16 cellular contexts compared by ENCODE assay signal in genomic region chr9:16496908-16497307, GRCh38.
A peak's percentile ranks its signal among the peaks of the same experiment; 100 is the strongest.
DNase-seq lines count a peak whose midpoint lies in the region; ATAC-seq, FAIRE-seq and TF ChIP-seq lines count a peak whose summit lies in the region.
"Had no signal": no experiment of that assay in that cellular context is flagged by ENCODE, and none has a peak within 500 bp of the region (broad histone marks: within the 10 kb centered on the region; RNA-seq: fewer than 3 reads in every experiment).

No MANE protein-coding gene starts in this region.

- in situ Hi-C loops in astrocyte of the spinal cord (cut with HindIII; ENCODE audit: low sequenced_read_pairs), result no loop called here

- H3K4me1 Mint-ChIP-seq in GM23338, result peaks cover 15% of the 10 kb centered on the region

- no peak for FAIRE-seq in A549 (lab: Jason Lieb, UNC)
- FAIRE-seq: RCC 7860 had no signal

- H3K56ac ChIP-seq in mesendoderm (ENCODE audit: low read length), result no peak overlapping the region

- no peaks in the 10 kb centered on the region for H3K27me3 Mint-ChIP-seq in GM23338 (ENCODE audit: insufficient read depth, low read depth, poor library complexity)

- no peak overlapping the region for H3K27ac Mint-ChIP-seq in GM23338

- peaks cover 2% of the 10 kb centered on the region; the same call in 2 of the 3 replicates for H3K9me3 Mint-ChIP-seq in GM23338

- H3F3A ChIP-seq in GM23338 (replicated peaks; ENCODE audit: low read depth), result no peaks in the 10 kb centered on the region

- H3K4ac ChIP-seq in mesendoderm (ENCODE audit: low read depth, low read length), result no peak overlapping the region

- H2BK15ac ChIP-seq in mesendoderm (replicated peaks; ENCODE audit: low read depth), result no peak overlapping the region

- no peak overlapping the region for H4K8ac ChIP-seq in mesendoderm (ENCODE audit: low read depth, low read length)

- peak; percentile 64 to 76; a peak in 3 of 6 replicates for ATAC-seq in A549
- ATAC-seq in GM23338, result peak; percentile 65
- ATAC-seq in activated CD4-positive, CD25-positive, alpha-beta regulatory T cell treated with anti-CD3 and anti-CD28 coated beads, Interleukin-2, amount 50 U/mL, for 24 hours, result no peak
- ATAC-seq in HG03039 (IDR thresholded peaks at IDR 0.05; ENCODE audit: unreplicated experiment), result no peak

- DNase-seq in A549 (ENCODE audit: low read depth in 1 of 2, low spot score in 1 of 2), result no peak
- peak; percentile 41 for DNase-seq in GM23338 (ENCODE audit: low spot score)
- DNase-seq in astrocyte of the spinal cord (ENCODE audit: low read depth, low spot score), result no peak
- peak; percentile 25 for DNase-seq in mesendoderm
- DNase-seq in tibial artery, result no peak
- DNase-seq: DMS79 treated with DMSO at 0.1 percent for 48 hours, KBM-7, NCI-H1105 treated with DMSO at 0.1 percent for 48 hours, NCI-H1694, NCI-H2081 treated with DMSO at 0.1 percent for 48 hours, NCI-H748 treated with DMSO at 0.1 percent for 48 hours, Right ventricle myocardium superior had no signal

- H4K20me1 ChIP-seq in GM23338 (replicated peaks; ENCODE audit: insufficient read depth), result no peaks in the 10 kb centered on the region

- POLR2A ChIA-PET in A549 (lab: Yijun Ruan, JAX), result no interaction called here

- H3K9me2 ChIP-seq in GM23338 (ENCODE audit: insufficient read depth), result no peaks in the 10 kb centered on the region; the same call in 1 of the 2 replicates

- no peak for TF ChIP-seq POLR2A in A549 (IDR thresholded peaks at IDR 0.05; ENCODE audit: low read length)

- H3K9me3 ChIP-seq in A549, result no peaks in the 10 kb centered on the region
- H3K9me3 ChIP-seq in tibial artery, result no peaks in the 10 kb centered on the region

- no peak for TF ChIP-seq EP300 in A549 (IDR thresholded peaks at IDR 0.05)

- TF ChIP-seq CTCF in A549 (IDR thresholded peaks at IDR 0.05) (no peak), GM23338 (conservative IDR thresholded peaks at IDR 0.05; ENCODE audit: low read depth in 2 of 2) (peak in 1 of 2 experiments; percentile 39; a peak in 2 of 4 replicates), astrocyte of the spinal cord (IDR thresholded peaks at IDR 0.05; ENCODE audit: low read depth, low read length) (peak; percentile 5), tibial artery (IDR thresholded peaks at IDR 0.05) (no peak)

- H3K36me3 ChIP-seq in GM23338 (ENCODE audit: insufficient read depth), result no peaks in the 10 kb centered on the region
- H3K36me3 ChIP-seq in mesendoderm (ENCODE audit: control insufficient read depth, insufficient read depth, low read length), result no peaks in the 10 kb centered on the region
- no peaks in the 10 kb centered on the region for H3K36me3 ChIP-seq in tibial artery

- H3K79me1 ChIP-seq in mesendoderm (ENCODE audit: low read length), result no peaks in the 10 kb centered on the region

- no peak overlapping the region for H3K18ac ChIP-seq in mesendoderm (ENCODE audit: low read length)

- H3K23ac ChIP-seq in mesendoderm (ENCODE audit: low read length), result no peak overlapping the region

- no peak overlapping the region for H3K9ac ChIP-seq in mesendoderm (ENCODE audit: low read length)

- H4K5ac ChIP-seq in mesendoderm (ENCODE audit: low read length), result no peak overlapping the region

- peaks cover 3% of the 10 kb centered on the region; the same call in 1 of the 3 replicates for H3K36me3 Mint-ChIP-seq in GM23338 (ENCODE audit: low read depth)

- TF ChIP-seq RAD21 in A549 (conservative IDR thresholded peaks at IDR 0.05 in 1 of 2, IDR thresholded peaks at IDR 0.05 in 1 of 2), result no peak

- H2BK120ac ChIP-seq in mesendoderm (ENCODE audit: low read depth, low read length), result no peak overlapping the region

- 86% methylated on average over 2 of the region's 2 CpGs for WGBS in A549 (ENCODE audit: missing lambda C conversion rate)
- WGBS in mesendoderm (ENCODE audit: extremely low coverage, insufficient coverage, low lambda C conversion rate), result no CpG with 5 or more reads among the region's 2 CpGs

- H3K4me1 ChIP-seq in A549 (no peaks in the 10 kb centered on the region; the same call in 2 of the 3 replicates), GM23338 (ENCODE audit: insufficient read depth) (peaks cover 7% of the 10 kb centered on the region; the same call in 1 of the 2 replicates), mesendoderm (ENCODE audit: control insufficient read depth, low read depth, low read length) (no peaks in the 10 kb centered on the region), tibial artery (no peaks in the 10 kb centered on the region)

- H3K27ac ChIP-seq in A549, result no peak overlapping the region
- H3K27ac ChIP-seq in GM23338 (ENCODE audit: low read depth), result no peak overlapping the region
- no peak overlapping the region for H3K27ac ChIP-seq in mesendoderm (ENCODE audit: low read depth, low read length)
- no peak overlapping the region for H3K27ac ChIP-seq in tibial artery
- H3K27ac ChIP-seq: C4-2B had no signal

- H3K27me3 ChIP-seq in GM23338 (ENCODE audit: insufficient read depth), result no peaks in the 10 kb centered on the region
- no peaks in the 10 kb centered on the region for H3K27me3 ChIP-seq in mesendoderm (ENCODE audit: insufficient read depth, low read length, poor library complexity)
- H3K27me3 ChIP-seq in tibial artery, result no peaks in the 10 kb centered on the region

- intact Hi-C loops in tibial artery (cut with DNase I; ENCODE audit: low total_unique reads), result loop anchor here (10.0 kb wide), 1 partner anchor 58 kb away; no protein-coding TSS in a partner anchor

- H3K79me2 ChIP-seq in GM23338 (replicated peaks; ENCODE audit: insufficient read depth), result no peaks in the 10 kb centered on the region
- H3K79me2 ChIP-seq in mesendoderm (ENCODE audit: control insufficient read depth, insufficient read depth, low read length), result no peaks in the 10 kb centered on the region

- no peak overlapping the region for H3K4me2 ChIP-seq in A549
- no peak overlapping the region for H3K4me2 ChIP-seq in GM23338
- H3K4me2 ChIP-seq in mesendoderm (ENCODE audit: low read length), result no peak overlapping the region

- H2AK5ac ChIP-seq in mesendoderm (ENCODE audit: low read length), result no peak overlapping the region

- H3K4me3 Mint-ChIP-seq in GM23338, result no peak overlapping the region

- no peak overlapping the region for H2BK5ac ChIP-seq in mesendoderm (ENCODE audit: low read length)

- no peak overlapping the region for H2AFZ ChIP-seq in GM23338

- CTCF ChIA-PET in A549 (lab: Yijun Ruan, JAX), result no interaction called here

- H3K4me3 ChIP-seq in A549 (no peak overlapping the region), GM23338 (no peak overlapping the region), astrocyte of the spinal cord (ENCODE audit: low read depth, low read length) (no peak overlapping the region), mesendoderm (ENCODE audit: low read length) (no peak overlapping the region), tibial artery (no peak overlapping the region)

TF ChIP-seq in A549, 52 proteins besides CTCF, POLR2A, EP300 and RAD21:
- no peak for TF ChIP-seq ESRRA (IDR thresholded peaks at IDR 0.05; ENCODE audit: borderline replicate concordance, low read length)
- TF ChIP-seq ELK1 (IDR thresholded peaks at IDR 0.05; ENCODE audit: low read depth, low read length), result no peak
- no peak for TF ChIP-seq PHF8 (IDR thresholded peaks at IDR 0.05; ENCODE audit: borderline replicate concordance, low read depth)
- no peak for TF ChIP-seq BCL3 (IDR thresholded peaks at IDR 0.05)
- no peak for TF ChIP-seq NPAS2 (CRISPR knock-in tag; IDR thresholded peaks at IDR 0.05; ENCODE audit: borderline replicate concordance)
TF ChIP-seq in A549: peak in this region for 0.

TF ChIP-seq in GM23338, 12 proteins besides CTCF, POLR2A, EP300 and RAD21 (continues in another document):
- no peak for TF ChIP-seq EZH2phosphoT487 (IDR thresholded peaks at IDR 0.05; ENCODE audit: unreplicated experiment)
- TF ChIP-seq JUNB (IDR thresholded peaks at IDR 0.05; ENCODE audit: unreplicated experiment), result no peak
- no peak for TF ChIP-seq POLR2AphosphoS5 (IDR thresholded peaks at IDR 0.05; ENCODE audit: low read depth)
- no peak for TF ChIP-seq EZH2 (IDR thresholded peaks at IDR 0.05; ENCODE audit: low read depth, unreplicated experiment)

Comparison
In these comparisons a context has a peak if more than half of its experiments do, and no peak if none do; other contexts are left out.
1. ATAC-seq: peak in A549 (2 of 2) and GM23338 (single experiment); none in activated CD4-positive, CD25-positive, alpha-beta regulatory T cell treated with anti-CD3 and anti-CD28 coated beads, Interleukin-2, amount 50 U/mL, for 24 hours (0 of 2) and HG03039 (single experiment).
2. DNase-seq: peak in GM23338 (single experiment) and mesendoderm (single experiment); none in A549 (0 of 2), astrocyte of the spinal cord (single experiment) and tibial artery (0 of 2).